ENCODE assay signal across 28 cellular contexts in genomic region chr6:164195605-164196004, GRCh38.
"Had no signal": no experiment of that assay in that cellular context is flagged by ENCODE, and none has a peak within 500 bp of the region (broad histone marks: within the 10 kb centered on the region; RNA-seq: fewer than 3 reads in every experiment).

No MANE protein-coding gene starts in this region.

- ATAC-seq: activated CD8-positive, alpha-beta T cell treated with anti-CD3 and anti-CD28 coated beads for 36 hours; activated T-cell treated with anti-CD3 and anti-CD28 coated beads, Interleukin-2, amount 50 U/mL, for 4 hours; activated T-helper 17 cell treated with anti-CD3 and anti-CD28 coated beads, Interleukin-2, amount 50 U/mL, for 72 hours; stimulated activated memory B cell treated with anti-CD40 and anti-IgM and Interleukin-4, amounts not matched to agents 10 μg/mL and 1 μg/mL and 100 μg/mL, for 72 hours; stimulated activated naive CD8-positive, alpha-beta T cell treated with anti-CD3 and anti-CD28 coated beads, Interleukin-15, amount 100 ng/mL, for 72 hours had no signal

- H3K4me1 ChIP-seq: uterus had no signal

- H3K9me3 Mint-ChIP-seq: activated B cell treated with CpG ODN at 0.5 μM for 24 hours; activated CD8-positive, alpha-beta T cell treated with anti-CD3 and anti-CD28 coated beads for 36 hours; activated T-cell treated with anti-CD3 and anti-CD28 coated beads, Interleukin-2, amount 50 U/mL, for 4 hours; activated T-helper 17 cell treated with anti-CD3 and anti-CD28 coated beads, Interleukin-2, amount 50 U/mL, for 72 hours; endodermal cell; mesothelial cell of epicardium; nephron progenitor cell; stimulated activated memory B cell treated with anti-CD40 and anti-IgM and Interleukin-4, amounts not matched to agents 10 μg/mL and 1 μg/mL and 100 μg/mL, for 72 hours; stimulated activated naive CD8-positive, alpha-beta T cell treated with anti-CD3 and anti-CD28 coated beads, Interleukin-15, amount 100 ng/mL, for 72 hours; type B pancreatic cell had no signal

- H3K27me3 ChIP-seq: esophagus muscularis mucosa, neutrophil, uterus had no signal

- H3K9me3 ChIP-seq: esophagus muscularis mucosa, neutrophil, uterus had no signal

- H3K4me3 ChIP-seq: esophagus muscularis mucosa, smooth muscle cell, uterus had no signal

- H3K27ac ChIP-seq: esophagus muscularis mucosa, neutrophil, uterus had no signal

- H3K27me3 Mint-ChIP-seq: activated B cell treated with CpG ODN at 0.5 μM for 24 hours; activated CD8-positive, alpha-beta T cell treated with anti-CD3 and anti-CD28 coated beads for 36 hours; dendritic cell treated with granulocyte-macrophage colony-stimulating factor and Interleukin-4, amounts not matched to agents 40 ng/mL and 50 ng/mL, for 4 days; naive B cell; stimulated activated memory B cell treated with anti-CD40 and anti-IgM and Interleukin-4, amounts not matched to agents 10 μg/mL and 1 μg/mL and 100 μg/mL, for 72 hours had no signal

- H3K27ac Mint-ChIP-seq: activated B cell treated with CpG ODN at 0.5 μM for 24 hours; activated CD8-positive, alpha-beta T cell treated with anti-CD3 and anti-CD28 coated beads for 36 hours; activated T-helper 17 cell treated with anti-CD3 and anti-CD28 coated beads, Interleukin-2, amount 50 U/mL, for 72 hours; dendritic cell treated with granulocyte-macrophage colony-stimulating factor and Interleukin-4, amounts not matched to agents 40 ng/mL and 50 ng/mL, for 4 days; endodermal cell; mesothelial cell of epicardium; naive B cell; nephron progenitor cell; stimulated activated memory B cell treated with anti-CD40 and anti-IgM and Interleukin-4, amounts not matched to agents 10 μg/mL and 1 μg/mL and 100 μg/mL, for 72 hours; stimulated activated naive CD8-positive, alpha-beta T cell treated with anti-CD3 and anti-CD28 coated beads, Interleukin-15, amount 100 ng/mL, for 72 hours; T-helper 2 cell treated with Interferon-gamma antibody and Interleukin-4, amounts not matched to agents 5 μg/mL and 100 μg/mL, for 36 hours; type B pancreatic cell had no signal

- H3K36me3 Mint-ChIP-seq: mesothelial cell of epicardium; naive B cell; stimulated activated memory B cell treated with anti-CD40 and anti-IgM and Interleukin-4, amounts not matched to agents 10 μg/mL and 1 μg/mL and 100 μg/mL, for 72 hours; type B pancreatic cell had no signal

- DNase-seq: activated B cell treated with CpG ODN at 0.5 μM for 24 hours; activated CD4-positive, alpha-beta T cell treated with anti-CD3 and anti-CD28 coated beads, Interleukin-2, amount 50 U/mL, for 1 hour; activated CD8-positive, alpha-beta T cell treated with anti-CD3 and anti-CD28 coated beads for 36 hours; activated gamma-delta T cell treated with Interleukin-2 at 50 U/mL for 16 hours; activated naive CD4-positive, alpha-beta T cell treated with anti-CD3 and anti-CD28 coated beads, Interleukin-2, amount 50 U/mL, for 16 hours; activated T-cell treated with anti-CD3 and anti-CD28 coated beads, Interleukin-2, amount 50 U/mL, for 4 hours; amygdala; central memory CD4-positive, alpha-beta T cell; endodermal cell; mammary epithelial cell; naive B cell; nephron progenitor cell; retina; stimulated activated CD4-positive, alpha-beta T cell treated with anti-CD3 and anti-CD28 coated beads, Interleukin-1b, Interleukin-23, amount 100 ng/mL, for 48 hours; stimulated activated CD4-positive, alpha-beta T cell treated with anti-CD3 and anti-CD28 coated beads, Interleukin-4, amount 100 ng/mL, for 4 hours; stimulated activated CD8-positive, alpha-beta memory T cell treated with anti-CD3 and anti-CD28 coated beads, Interleukin-4, amount 100 ng/mL, for 48 hours; stimulated activated naive CD8-positive, alpha-beta T cell treated with anti-CD3 and anti-CD28 coated beads, Interleukin-15, amount 100 ng/mL, for 72 hours; substantia nigra; uterus had no signal

- H3K4me3 Mint-ChIP-seq: activated B cell treated with CpG ODN at 0.5 μM for 24 hours; activated CD8-positive, alpha-beta T cell treated with anti-CD3 and anti-CD28 coated beads for 36 hours; activated T-cell treated with anti-CD3 and anti-CD28 coated beads, Interleukin-2, amount 50 U/mL, for 4 hours; activated T-helper 17 cell treated with anti-CD3 and anti-CD28 coated beads, Interleukin-2, amount 50 U/mL, for 72 hours; dendritic cell treated with granulocyte-macrophage colony-stimulating factor and Interleukin-4, amounts not matched to agents 40 ng/mL and 50 ng/mL, for 4 days; endodermal cell; mesothelial cell of epicardium; naive B cell; nephron progenitor cell; stimulated activated memory B cell treated with anti-CD40 and anti-IgM and Interleukin-4, amounts not matched to agents 10 μg/mL and 1 μg/mL and 100 μg/mL, for 72 hours; stimulated activated naive CD8-positive, alpha-beta T cell treated with anti-CD3 and anti-CD28 coated beads, Interleukin-15, amount 100 ng/mL, for 72 hours; T-helper 2 cell treated with Interferon-gamma antibody and Interleukin-4, amounts not matched to agents 5 μg/mL and 100 μg/mL, for 36 hours; type B pancreatic cell had no signal

- H3K4me2 ChIP-seq: smooth muscle cell had no signal

- H3K36me3 ChIP-seq: esophagus muscularis mucosa, neutrophil, uterus had no signal

- H3K4me1 Mint-ChIP-seq: activated B cell treated with CpG ODN at 0.5 μM for 24 hours; activated T-helper 17 cell treated with anti-CD3 and anti-CD28 coated beads, Interleukin-2, amount 50 U/mL, for 72 hours; naive B cell; stimulated activated memory B cell treated with anti-CD40 and anti-IgM and Interleukin-4, amounts not matched to agents 10 μg/mL and 1 μg/mL and 100 μg/mL, for 72 hours; stimulated activated naive CD8-positive, alpha-beta T cell treated with anti-CD3 and anti-CD28 coated beads, Interleukin-15, amount 100 ng/mL, for 72 hours had no signal
